In the genomic region with DNA sequence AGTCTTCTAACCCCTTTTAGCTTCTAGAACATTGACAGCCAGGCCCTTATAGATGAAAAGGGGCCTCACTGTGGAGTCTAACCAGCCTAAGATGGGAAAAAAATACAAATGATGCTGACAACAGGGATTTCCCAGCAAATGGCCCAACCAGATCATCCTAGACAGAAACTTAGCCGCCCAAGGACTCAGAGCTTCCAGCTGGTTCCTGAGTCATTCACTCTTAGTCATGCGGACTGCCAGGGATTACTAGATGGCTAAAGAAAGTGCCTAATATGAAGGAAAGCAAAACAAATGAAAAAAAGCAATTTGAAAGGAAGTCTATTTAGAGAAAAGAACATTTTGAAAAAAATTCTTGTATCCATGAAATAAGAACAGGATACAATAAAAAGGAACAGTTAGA, we compare ENCODE assay signal across 9 cellular contexts. TPM values are rescaled to one million over a fixed set of nuclear protein-coding genes. Genes with fewer than 3 reads are reported as not detected.
A peak's percentile ranks its signal among the peaks of the same experiment; 100 is the strongest.
DNase-seq lines count a peak whose midpoint lies in the region; ATAC-seq and TF ChIP-seq lines count a peak whose summit lies in the region.
"Had no signal": no experiment of that assay in that cellular context is flagged by ENCODE, and none has a peak within 500 bp of the region (broad histone marks: within the 10 kb centered on the region; RNA-seq: fewer than 3 reads in every experiment).

No MANE protein-coding gene starts in this region.

- H3K4me3 ChIP-seq in HFF-Myc (replicated peaks; ENCODE audit: low read depth, low read length), result no peak overlapping the region
- H3K4me3 ChIP-seq in astrocyte of the spinal cord (ENCODE audit: low read depth, low read length), result no peak overlapping the region
- H3K4me3 ChIP-seq: lower lobe of right lung had no signal

- DNase-seq in AG08396 (ENCODE audit: low spot score) (peak; percentile 36), HFF-Myc (ENCODE audit: extremely low read depth, low read depth) (peak; percentile 63), astrocyte of the spinal cord (ENCODE audit: low read depth, low spot score) (peak; percentile 93), kidney glomerular epithelial cell (lab: John Stamatoyannopoulos, UW) (peak; percentile 83), ureter (ENCODE audit: low spot score) (no peak), D341Med (ENCODE audit: low spot score) (no peak), left ventricle myocardium superior (no peak)
- DNase-seq: lower lobe of right lung had no signal

- ATAC-seq in HG02678 (IDR thresholded peaks at IDR 0.05; ENCODE audit: unreplicated experiment), result no peak
- ATAC-seq in left ventricle myocardium superior, result no peak
- ATAC-seq: lower lobe of right lung had no signal

- intact Hi-C loops in left ventricle myocardium superior (cut with micrococcal nuclease), result no loop called here

- in situ Hi-C loops in astrocyte of the spinal cord (cut with HindIII; ENCODE audit: low sequenced_read_pairs), result no loop called here

- TF ChIP-seq CTCF in HFF-Myc (IDR thresholded peaks at IDR 0.05; ENCODE audit: low read depth, low read length, missing control alignments) (no peak), astrocyte of the spinal cord (IDR thresholded peaks at IDR 0.05; ENCODE audit: low read depth, low read length) (no peak)

RNA-seq across cellular contexts. Expression of gene TSPAN14, which starts 23.7 kb away (rescaled TPM):
- 177 TPM for total RNA-seq in ureter
- total RNA-seq in left ventricle myocardium superior, result 41.2 TPM

RNA-seq across cellular contexts. Expression of gene SH2D4B, which starts 59.9 kb away (rescaled TPM):
- total RNA-seq in ureter (not detected), left ventricle myocardium superior (not detected)

Comparison
In these comparisons a context has a peak if more than half of its experiments do, and no peak if none do; other contexts are left out.
1. DNase-seq: peak in AG08396 (single experiment), HFF-Myc (single experiment), astrocyte of the spinal cord (single experiment) and kidney glomerular epithelial cell (single experiment); none in ureter (single experiment), D341Med (single experiment) and left ventricle myocardium superior (single experiment).